ENCODE assay signal across 8 cellular contexts in the genomic region with DNA sequence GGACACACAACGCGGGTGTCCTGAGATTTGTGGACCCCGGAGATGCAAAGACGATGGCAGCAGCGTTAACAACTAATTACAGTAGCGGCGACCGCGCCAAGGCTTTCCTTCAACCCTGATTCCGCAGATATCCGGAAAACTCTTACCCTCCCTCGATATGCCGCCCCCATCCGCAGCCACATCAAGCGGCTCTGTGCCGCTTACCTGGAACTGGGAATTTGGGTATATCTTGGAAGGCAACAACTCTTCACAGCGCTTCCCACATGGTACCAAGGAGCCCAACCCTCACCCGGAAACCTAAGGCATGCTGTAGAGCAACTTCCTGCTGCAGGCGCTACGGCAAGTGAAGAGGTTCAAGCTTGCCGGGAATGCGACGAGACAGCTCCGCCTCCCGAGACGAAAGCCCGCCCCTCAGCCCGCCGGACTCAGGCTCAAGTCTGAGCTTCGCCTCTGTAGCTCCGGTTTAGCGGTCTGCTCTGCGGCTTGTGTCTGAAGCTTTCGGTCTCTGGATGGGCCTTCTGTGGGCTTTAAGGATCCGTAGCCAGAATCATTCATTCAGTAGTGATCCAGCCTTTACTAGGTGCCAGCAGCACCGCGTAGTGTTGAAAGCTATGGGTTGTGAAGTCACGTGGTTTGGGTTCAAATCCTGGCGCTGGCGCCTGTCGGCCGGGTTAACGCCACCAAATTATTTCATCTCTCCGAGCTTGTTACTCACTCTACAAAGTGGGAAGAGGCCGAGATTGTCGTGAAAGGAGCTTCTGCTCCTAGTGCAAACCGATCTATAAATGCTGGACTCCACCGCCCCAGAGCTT. TPM values are rescaled to one million over a fixed set of nuclear protein-coding genes. Genes with fewer than 3 reads are reported as not detected.
DNase-seq lines count a peak whose midpoint lies in the region; ATAC-seq, FAIRE-seq and TF ChIP-seq lines count a peak whose summit lies in the region.

A gene with protein sequence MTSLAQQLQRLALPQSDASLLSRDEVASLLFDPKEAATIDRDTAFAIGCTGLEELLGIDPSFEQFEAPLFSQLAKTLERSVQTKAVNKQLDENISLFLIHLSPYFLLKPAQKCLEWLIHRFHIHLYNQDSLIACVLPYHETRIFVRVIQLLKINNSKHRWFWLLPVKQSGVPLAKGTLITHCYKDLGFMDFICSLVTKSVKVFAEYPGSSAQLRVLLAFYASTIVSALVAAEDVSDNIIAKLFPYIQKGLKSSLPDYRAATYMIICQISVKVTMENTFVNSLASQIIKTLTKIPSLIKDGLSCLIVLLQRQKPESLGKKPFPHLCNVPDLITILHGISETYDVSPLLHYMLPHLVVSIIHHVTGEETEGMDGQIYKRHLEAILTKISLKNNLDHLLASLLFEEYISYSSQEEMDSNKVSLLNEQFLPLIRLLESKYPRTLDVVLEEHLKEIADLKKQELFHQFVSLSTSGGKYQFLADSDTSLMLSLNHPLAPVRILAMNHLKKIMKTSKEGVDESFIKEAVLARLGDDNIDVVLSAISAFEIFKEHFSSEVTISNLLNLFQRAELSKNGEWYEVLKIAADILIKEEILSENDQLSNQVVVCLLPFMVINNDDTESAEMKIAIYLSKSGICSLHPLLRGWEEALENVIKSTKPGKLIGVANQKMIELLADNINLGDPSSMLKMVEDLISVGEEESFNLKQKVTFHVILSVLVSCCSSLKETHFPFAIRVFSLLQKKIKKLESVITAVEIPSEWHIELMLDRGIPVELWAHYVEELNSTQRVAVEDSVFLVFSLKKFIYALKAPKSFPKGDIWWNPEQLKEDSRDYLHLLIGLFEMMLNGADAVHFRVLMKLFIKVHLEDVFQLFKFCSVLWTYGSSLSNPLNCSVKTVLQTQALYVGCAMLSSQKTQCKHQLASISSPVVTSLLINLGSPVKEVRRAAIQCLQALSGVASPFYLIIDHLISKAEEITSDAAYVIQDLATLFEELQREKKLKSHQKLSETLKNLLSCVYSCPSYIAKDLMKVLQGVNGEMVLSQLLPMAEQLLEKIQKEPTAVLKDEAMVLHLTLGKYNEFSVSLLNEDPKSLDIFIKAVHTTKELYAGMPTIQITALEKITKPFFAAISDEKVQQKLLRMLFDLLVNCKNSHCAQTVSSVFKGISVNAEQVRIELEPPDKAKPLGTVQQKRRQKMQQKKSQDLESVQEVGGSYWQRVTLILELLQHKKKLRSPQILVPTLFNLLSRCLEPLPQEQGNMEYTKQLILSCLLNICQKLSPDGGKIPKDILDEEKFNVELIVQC (N-terminal part only) (minus strand): TSS at position 299 of the 812 bp plus-strand sequence. CDS start 421 bp downstream, outside the sequence.

- no peaks in the 10 kb centered on the region for H3K27me3 ChIP-seq in H1 (replicated peaks in 1 of 4; ENCODE audit: control insufficient read depth in 3 of 4, extremely low read depth in 1 of 4, insufficient read depth in 3 of 4, low read length in 3 of 4)

- peak within 1 kb of the TSS; percentile 54 for H3K4ac ChIP-seq in H1 (replicated peaks; ENCODE audit: insufficient read length, low read depth, low read length)

- H4K91ac ChIP-seq in H1 (replicated peaks; ENCODE audit: insufficient read length, low read length): no peak within 1 kb of the TSS

- H3K9me3 Mint-ChIP-seq in memory B cell: no peaks in the 10 kb centered on the region

- ATAC-seq in GM21360 (IDR thresholded peaks at IDR 0.05; ENCODE audit: unreplicated experiment) (peak; percentile 93), memory B cell (ENCODE audit: low read depth) (peak; percentile 86)

- peaks cover 0 to 4% of the 10 kb centered on the region in 2 experiments for H4K20me1 ChIP-seq in H1 (replicated peaks in 1 of 2; ENCODE audit: control insufficient read depth in 1 of 2, insufficient read depth in 2 of 2, low read length in 2 of 2)

- H2BK12ac ChIP-seq in H1 (ENCODE audit: low read depth, low read length): no peak within 1 kb of the TSS

- H3K4me3 ChIP-seq in H1 (ENCODE audit: extremely low read depth in 1 of 4, insufficient read depth in 2 of 4, low read depth in 3 of 4, low read length in 4 of 4): peak within 1 kb of the TSS; percentile 57 to 93 (median 84)

- H3K23ac ChIP-seq in H1 (ENCODE audit: insufficient read length): no peak within 1 kb of the TSS

- peak within 1 kb of the TSS; percentile 72 for H2BK120ac ChIP-seq in H1 (replicated peaks; ENCODE audit: low read depth, low read length)

- TF ChIP-seq EP300 in H1 (IDR thresholded peaks at IDR 0.05; ENCODE audit: borderline replicate concordance in 1 of 2, low read depth in 2 of 2, low read length in 2 of 2): no peak; a peak in 1 of 3 replicates

- H3K56ac ChIP-seq in H1 (replicated peaks; ENCODE audit: insufficient read length, low read depth, low read length): peak within 1 kb of the TSS; percentile 34

- no peak for TF ChIP-seq RAD21 in H1 (IDR thresholded peaks at IDR 0.05 in 1 of 2, conservative IDR thresholded peaks at IDR 0.05 in 1 of 2; ENCODE audit: low read depth in 2 of 2, low read length in 2 of 2)

- H2BK5ac ChIP-seq in H1 (ENCODE audit: low read depth, low read length): peak within 1 kb of the TSS; percentile 77

- peak within 1 kb of the TSS; percentile 79 to 95 for H3K4me2 ChIP-seq in H1 (ENCODE audit: insufficient read depth in 1 of 2, low read depth in 2 of 2, low read length in 2 of 2)

- peak; percentile 96 for DNase-seq in COLO668 (lab: John Stamatoyannopoulos, UW; ENCODE audit: unreplicated experiment)
- peak; percentile 92 for DNase-seq in HT1080 (ENCODE audit: low read depth)
- DNase-seq in NOMO-1 treated with DMSO at 0.1 percent for 48 hours (lab: John Stamatoyannopoulos, UW; ENCODE audit: unreplicated experiment): peak; percentile 83
- DNase-seq in activated CD8-positive, alpha-beta memory T cell treated with anti-CD3 and anti-CD28 coated beads for 4 hours (ENCODE audit: low read depth in 2 of 2): peak; percentile 69 to 76
- DNase-seq in H1 (ENCODE audit: low read depth in 1 of 2, low spot score in 2 of 2): peak; percentile 91
- peak; percentile 66 to 68 for DNase-seq in memory B cell (ENCODE audit: low spot score in 2 of 2)
- DNase-seq in stimulated activated CD8-positive, alpha-beta memory T cell treated with anti-CD3 and anti-CD28 coated beads, Interleukin-12 subunit alpha, Interleukin-12 subunit beta, amount 100 ng/mL, for 24 hours (ENCODE audit: extremely low read depth): peak; percentile 75

- peaks cover 10% of the 10 kb centered on the region for H3K4me1 Mint-ChIP-seq in memory B cell

- no peaks in the 10 kb centered on the region; a peak in 1 of 7 replicates for H3K4me1 ChIP-seq in H1 (replicated peaks in 1 of 4; ENCODE audit: control insufficient read depth in 3 of 4, insufficient read depth in 4 of 4, low read length in 3 of 4)

- H3K79me1 ChIP-seq in H1 (ENCODE audit: low read depth, low read length): no peaks in the 10 kb centered on the region

- no peaks in the 10 kb centered on the region for H3K9me3 ChIP-seq in H1 (ENCODE audit: insufficient read depth in 2 of 2, low read depth in 1 of 2, low read length in 1 of 2)

- no peak for TF ChIP-seq CTCF in H1 (IDR thresholded peaks at IDR 0.05; ENCODE audit: control extremely low read depth in 1 of 3, insufficient read depth in 1 of 3, low read depth in 1 of 3, low read length in 3 of 3)

- H3K4me3 Mint-ChIP-seq in memory B cell: peak within 1 kb of the TSS; percentile 97

- H3K36me3 Mint-ChIP-seq in memory B cell: peaks cover 2% of the 10 kb centered on the region

- peak within 1 kb of the TSS; percentile 75 to 92 (median 77) for H3K9ac ChIP-seq in H1 (replicated peaks in 1 of 4; ENCODE audit: extremely low read depth in 1 of 4, low read depth in 3 of 4, low read length in 3 of 4)

- peak within 1 kb of the TSS; percentile 37; the same call in 1 of the 2 replicates for H3K27ac ChIP-seq in H1 (ENCODE audit: low read depth, low read length)

- H3K14ac ChIP-seq in H1 (ENCODE audit: insufficient read length): no peak within 1 kb of the TSS

- WGBS in H1 (ENCODE audit: extremely low coverage in 1 of 2, insufficient coverage in 1 of 2, insufficient read length in 1 of 2, insufficient replicate concordance in 2 of 2, low coverage in 1 of 2, low lambda C conversion rate in 2 of 2, missing lambda C conversion rate in 1 of 2), 2 experiments: 4% methylated on average over 48 of the region's 48 CpGs; no CpG with 5 or more reads in 1 of the 2 experiments

- POLR2A ChIA-PET in H1 (lab: Charles Lee; ENCODE audit: partially characterized antibody): interaction anchor here (1.0 to 2.1 kb wide), 6 partner anchors 11 to 192 kb away, joined by 3 to 6 read pairs (median 3); no protein-coding TSS in a partner anchor

- peaks cover 0 to 23% of the 10 kb centered on the region in 2 experiments; a peak in 3 of 4 replicates for H3K79me2 ChIP-seq in H1 (ENCODE audit: control insufficient read depth in 1 of 2, insufficient read depth in 2 of 2, low read length in 2 of 2)

- no peak within 1 kb of the TSS for H2BK15ac ChIP-seq in H1 (ENCODE audit: low read length)

- peaks cover 2% of the 10 kb centered on the region for H3K27me3 Mint-ChIP-seq in memory B cell

- no peak within 1 kb of the TSS for H2AK5ac ChIP-seq in H1 (ENCODE audit: low read depth, low read length)

- H2AFZ ChIP-seq in H1 (ENCODE audit: low read length): peak within 1 kb of the TSS; percentile 93

- peak within 1 kb of the TSS; percentile 71 for H3K18ac ChIP-seq in H1 (ENCODE audit: extremely low read depth, low read length)

- H4K5ac ChIP-seq in H1 (ENCODE audit: insufficient read length, low read depth, low read length): peak within 1 kb of the TSS; percentile 25

- H2BK20ac ChIP-seq in H1 (ENCODE audit: low read length): no peak within 1 kb of the TSS

- H3K27ac Mint-ChIP-seq in memory B cell: peak within 1 kb of the TSS; percentile 76

- H3K36me3 ChIP-seq in H1 (ENCODE audit: control insufficient read depth in 2 of 4, insufficient read depth in 4 of 4, low read length in 3 of 4): peaks cover 3 to 21% (median 9%) of the 10 kb centered on the region in 4 experiments; a peak in 6 of 8 replicates

- TF ChIP-seq POLR2A in H1 (IDR thresholded peaks at IDR 0.05; ENCODE audit: control extremely low read depth in 1 of 2, low read depth in 2 of 2, low read length in 2 of 2): peak; percentile 66 to 89

- H3K23me2 ChIP-seq in H1 (ENCODE audit: low read depth, low read length): peaks cover 6% of the 10 kb centered on the region; the same call in 1 of the 2 replicates

- H4K8ac ChIP-seq in H1 (ENCODE audit: extremely low read depth, insufficient read depth, low read length): peak within 1 kb of the TSS; percentile 54

- FAIRE-seq in H1 (lab: Jason Lieb, UNC): peak; percentile 98

- CTCF ChIA-PET in H1 (lab: Charles Lee; ENCODE audit: partially characterized antibody): interaction anchor here (0.7 to 1.6 kb wide), 10 partner anchors 9 to 267 kb away, joined by 3 to 5 read pairs (median 3); no protein-coding TSS in a partner anchor

RNA-seq across cellular contexts. Expression of the gene that starts here (rescaled TPM):
- 38.6 and 42.8 TPM in 2 replicates for total RNA-seq in HT1080 (2014; rRNA removed; shearing (Covaris generic))
- 21.0 and 28.0 TPM in 2 replicates for polyA plus RNA-seq in HT1080 (2015; cell fraction: cytosol; rRNA removed)
- 104 and 107 TPM in 2 replicates for polyA plus RNA-seq in HT1080 (2015; cell fraction: nucleus; rRNA removed)
- 95.0 and 95.8 TPM in 2 replicates for total RNA-seq in H1 (2021; fragmentation: NEBNext Ultra II Directional; extraction: Animal tissue kit (Norgen Biotek cat#: 25700))
- polyA plus RNA-seq in H1 (2011; rRNA removed): 9.3 and 13.0 TPM in 2 replicates
- polyA plus RNA-seq in H1 (2011; cell fraction: cytosol; rRNA removed): 15.0 TPM
- polyA plus RNA-seq in H1 (2011; cell fraction: nucleus; rRNA removed): 19.3 TPM
- 22.1 to 41.8 TPM (median 29.1 TPM) in 4 replicates for polyA plus RNA-seq in H1 (2012, experiment 1 of 2)
- 2.2 TPM for polyA plus RNA-seq in H1 (2012, experiment 2 of 2)
- polyA plus RNA-seq in H1 (2013, experiment 1 of 2): 29.0 TPM
- polyA plus RNA-seq in H1 (2013, experiment 2 of 2): 25.7 TPM
- polyA minus RNA-seq in H1 (2011; rRNA and poly(A)+ RNA removed): 138 and 187 TPM in 2 replicates
- polyA minus RNA-seq in H1 (2011; cell fraction: cytosol; rRNA and poly(A)+ RNA removed): 42.9 TPM
- 98.7 TPM for polyA minus RNA-seq in H1 (2011; cell fraction: nucleus; rRNA and poly(A)+ RNA removed)

Comparison
In these comparisons a context has a peak if more than half of its experiments do, and no peak if none do; other contexts are left out.
1. Peak in every context shown above with its lines: DNase-seq, ATAC-seq, H3K4me3 ChIP-seq and H3K27ac ChIP-seq.